ENCODE assay signal across 1 cellular context in genomic region chr18:48868468-48869466, GRCh38.
TF ChIP-seq lines count a peak whose summit lies in the region.

No MANE protein-coding gene starts in this region.

TF ChIP-seq in GM12878, 131 proteins besides CTCF, POLR2A, EP300 and RAD21 (continued from another document and continues in another):
- TF ChIP-seq RELB (IDR thresholded peaks at IDR 0.05; ENCODE audit: low read depth), result peak; percentile 82
- TF ChIP-seq NBN (IDR thresholded peaks at IDR 0.05), result peak; percentile 76
- TF ChIP-seq SIN3A (IDR thresholded peaks at IDR 0.05; ENCODE audit: low read depth, low read length), result no peak
- TF ChIP-seq ZNF274 (IDR thresholded peaks at IDR 0.05; ENCODE audit: insufficient read depth, insufficient read length), result no peak
- TF ChIP-seq IKZF2 (IDR thresholded peaks at IDR 0.05), result peak; percentile 71 to 85
- peak; percentile 81 for TF ChIP-seq SKIL (IDR thresholded peaks at IDR 0.05; ENCODE audit: low read depth, poor library complexity, severe bottlenecking)
- TF ChIP-seq BCL3 (IDR thresholded peaks at IDR 0.05; ENCODE audit: borderline replicate concordance, insufficient read depth, low read depth, low read length, poor library complexity, severe bottlenecking), result peak; percentile 63
- TF ChIP-seq SRF (IDR thresholded peaks at IDR 0.05; ENCODE audit: low read depth in 2 of 2, low read length in 2 of 2), result peak; percentile 85 to 88
- no peak for TF ChIP-seq HDAC6 (IDR thresholded peaks at IDR 0.05; ENCODE audit: unreplicated experiment)
- TF ChIP-seq HDAC2 (IDR thresholded peaks at IDR 0.05), result no peak
- TF ChIP-seq RUNX3 (IDR thresholded peaks at IDR 0.05; ENCODE audit: low read length), result peak; percentile 93
- no peak for TF ChIP-seq LARP7 (IDR thresholded peaks at IDR 0.05)
- TF ChIP-seq, protein P1, sequence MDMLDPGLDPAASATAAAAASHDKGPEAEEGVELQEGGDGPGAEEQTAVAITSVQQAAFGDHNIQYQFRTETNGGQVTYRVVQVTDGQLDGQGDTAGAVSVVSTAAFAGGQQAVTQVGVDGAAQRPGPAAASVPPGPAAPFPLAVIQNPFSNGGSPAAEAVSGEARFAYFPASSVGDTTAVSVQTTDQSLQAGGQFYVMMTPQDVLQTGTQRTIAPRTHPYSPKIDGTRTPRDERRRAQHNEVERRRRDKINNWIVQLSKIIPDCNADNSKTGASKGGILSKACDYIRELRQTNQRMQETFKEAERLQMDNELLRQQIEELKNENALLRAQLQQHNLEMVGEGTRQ (IDR thresholded peaks at IDR 0.05; ENCODE audit: borderline replicate concordance, low read depth, low read length), result no peak
- TF ChIP-seq, protein P2, sequence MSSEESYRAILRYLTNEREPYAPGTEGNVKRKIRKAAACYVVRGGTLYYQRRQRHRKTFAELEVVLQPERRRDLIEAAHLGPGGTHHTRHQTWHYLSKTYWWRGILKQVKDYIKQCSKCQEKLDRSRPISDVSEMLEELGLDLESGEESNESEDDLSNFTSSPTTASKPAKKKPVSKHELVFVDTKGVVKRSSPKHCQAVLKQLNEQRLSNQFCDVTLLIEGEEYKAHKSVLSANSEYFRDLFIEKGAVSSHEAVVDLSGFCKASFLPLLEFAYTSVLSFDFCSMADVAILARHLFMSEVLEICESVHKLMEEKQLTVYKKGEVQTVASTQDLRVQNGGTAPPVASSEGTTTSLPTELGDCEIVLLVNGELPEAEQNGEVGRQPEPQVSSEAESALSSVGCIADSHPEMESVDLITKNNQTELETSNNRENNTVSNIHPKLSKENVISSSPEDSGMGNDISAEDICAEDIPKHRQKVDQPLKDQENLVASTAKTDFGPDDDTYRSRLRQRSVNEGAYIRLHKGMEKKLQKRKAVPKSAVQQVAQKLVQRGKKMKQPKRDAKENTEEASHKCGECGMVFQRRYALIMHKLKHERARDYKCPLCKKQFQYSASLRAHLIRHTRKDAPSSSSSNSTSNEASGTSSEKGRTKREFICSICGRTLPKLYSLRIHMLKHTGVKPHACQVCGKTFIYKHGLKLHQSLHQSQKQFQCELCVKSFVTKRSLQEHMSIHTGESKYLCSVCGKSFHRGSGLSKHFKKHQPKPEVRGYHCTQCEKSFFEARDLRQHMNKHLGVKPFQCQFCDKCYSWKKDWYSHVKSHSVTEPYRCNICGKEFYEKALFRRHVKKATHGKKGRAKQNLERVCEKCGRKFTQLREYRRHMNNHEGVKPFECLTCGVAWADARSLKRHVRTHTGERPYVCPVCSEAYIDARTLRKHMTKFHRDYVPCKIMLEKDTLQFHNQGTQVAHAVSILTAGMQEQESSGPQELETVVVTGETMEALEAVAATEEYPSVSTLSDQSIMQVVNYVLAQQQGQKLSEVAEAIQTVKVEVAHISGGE (CRISPR knock-in tag; IDR thresholded peaks at IDR 0.05), result no peak
- TF ChIP-seq ELK1 (IDR thresholded peaks at IDR 0.05; ENCODE audit: low read depth, low read length), result peak; percentile 80
- peak; percentile 88 for TF ChIP-seq PAX5 (IDR thresholded peaks at IDR 0.05; ENCODE audit: borderline replicate concordance, low read depth, low read length)
- TF ChIP-seq CHD2 (IDR thresholded peaks at IDR 0.05; ENCODE audit: borderline replicate concordance, low read depth, low read length), result peak; percentile 37; the same call in 1 of the 2 replicates
- TF ChIP-seq, protein P3, sequence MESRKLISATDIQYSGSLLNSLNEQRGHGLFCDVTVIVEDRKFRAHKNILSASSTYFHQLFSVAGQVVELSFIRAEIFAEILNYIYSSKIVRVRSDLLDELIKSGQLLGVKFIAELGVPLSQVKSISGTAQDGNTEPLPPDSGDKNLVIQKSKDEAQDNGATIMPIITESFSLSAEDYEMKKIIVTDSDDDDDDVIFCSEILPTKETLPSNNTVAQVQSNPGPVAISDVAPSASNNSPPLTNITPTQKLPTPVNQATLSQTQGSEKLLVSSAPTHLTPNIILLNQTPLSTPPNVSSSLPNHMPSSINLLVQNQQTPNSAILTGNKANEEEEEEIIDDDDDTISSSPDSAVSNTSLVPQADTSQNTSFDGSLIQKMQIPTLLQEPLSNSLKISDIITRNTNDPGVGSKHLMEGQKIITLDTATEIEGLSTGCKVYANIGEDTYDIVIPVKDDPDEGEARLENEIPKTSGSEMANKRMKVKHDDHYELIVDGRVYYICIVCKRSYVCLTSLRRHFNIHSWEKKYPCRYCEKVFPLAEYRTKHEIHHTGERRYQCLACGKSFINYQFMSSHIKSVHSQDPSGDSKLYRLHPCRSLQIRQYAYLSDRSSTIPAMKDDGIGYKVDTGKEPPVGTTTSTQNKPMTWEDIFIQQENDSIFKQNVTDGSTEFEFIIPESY (IDR thresholded peaks at IDR 0.05), result no peak
- TF ChIP-seq FOS (IDR thresholded peaks at IDR 0.05; ENCODE audit: borderline replicate concordance, extremely low read depth, insufficient read length), result no peak
- TF ChIP-seq MXI1 (IDR thresholded peaks at IDR 0.05; ENCODE audit: low read depth, low read length), result peak; percentile 8
- TF ChIP-seq ESRRA (IDR thresholded peaks at IDR 0.05; ENCODE audit: low read length), result no peak
- peak; percentile 66; the same call in 1 of the 2 replicates for TF ChIP-seq MLLT1 (IDR thresholded peaks at IDR 0.05)
- peak; percentile 87 for TF ChIP-seq NFIC (IDR thresholded peaks at IDR 0.05; ENCODE audit: low read depth, low read length)
- TF ChIP-seq BCL11A (IDR thresholded peaks at IDR 0.05; ENCODE audit: low read depth, low read length), result peak; percentile 82
- TF ChIP-seq, protein P4, sequence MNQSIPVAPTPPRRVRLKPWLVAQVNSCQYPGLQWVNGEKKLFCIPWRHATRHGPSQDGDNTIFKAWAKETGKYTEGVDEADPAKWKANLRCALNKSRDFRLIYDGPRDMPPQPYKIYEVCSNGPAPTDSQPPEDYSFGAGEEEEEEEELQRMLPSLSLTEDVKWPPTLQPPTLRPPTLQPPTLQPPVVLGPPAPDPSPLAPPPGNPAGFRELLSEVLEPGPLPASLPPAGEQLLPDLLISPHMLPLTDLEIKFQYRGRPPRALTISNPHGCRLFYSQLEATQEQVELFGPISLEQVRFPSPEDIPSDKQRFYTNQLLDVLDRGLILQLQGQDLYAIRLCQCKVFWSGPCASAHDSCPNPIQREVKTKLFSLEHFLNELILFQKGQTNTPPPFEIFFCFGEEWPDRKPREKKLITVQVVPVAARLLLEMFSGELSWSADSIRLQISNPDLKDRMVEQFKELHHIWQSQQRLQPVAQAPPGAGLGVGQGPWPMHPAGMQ (IDR thresholded peaks at IDR 0.05; ENCODE audit: borderline replicate concordance), result no peak
- peak; percentile 63 for TF ChIP-seq MEF2B (IDR thresholded peaks at IDR 0.05; ENCODE audit: partially characterized antibody, poor library complexity, severe bottlenecking)
- 0 out of 2 replicates have a peak, but pooled peaks have one; percentile 79 for TF ChIP-seq CBX5 (IDR thresholded peaks at IDR 0.05; ENCODE audit: low read depth)
- TF ChIP-seq MYB (IDR thresholded peaks at IDR 0.05; ENCODE audit: borderline replicate concordance, low read depth, low read length), result no peak
- TF ChIP-seq STAT3 (IDR thresholded peaks at IDR 0.05; ENCODE audit: low read depth, low read length), result no peak
- TF ChIP-seq MEF2A (IDR thresholded peaks at IDR 0.05; ENCODE audit: insufficient read depth, low read depth, low read length), result peak; percentile 73; the same call in 1 of the 2 replicates
- TF ChIP-seq, protein P5, sequence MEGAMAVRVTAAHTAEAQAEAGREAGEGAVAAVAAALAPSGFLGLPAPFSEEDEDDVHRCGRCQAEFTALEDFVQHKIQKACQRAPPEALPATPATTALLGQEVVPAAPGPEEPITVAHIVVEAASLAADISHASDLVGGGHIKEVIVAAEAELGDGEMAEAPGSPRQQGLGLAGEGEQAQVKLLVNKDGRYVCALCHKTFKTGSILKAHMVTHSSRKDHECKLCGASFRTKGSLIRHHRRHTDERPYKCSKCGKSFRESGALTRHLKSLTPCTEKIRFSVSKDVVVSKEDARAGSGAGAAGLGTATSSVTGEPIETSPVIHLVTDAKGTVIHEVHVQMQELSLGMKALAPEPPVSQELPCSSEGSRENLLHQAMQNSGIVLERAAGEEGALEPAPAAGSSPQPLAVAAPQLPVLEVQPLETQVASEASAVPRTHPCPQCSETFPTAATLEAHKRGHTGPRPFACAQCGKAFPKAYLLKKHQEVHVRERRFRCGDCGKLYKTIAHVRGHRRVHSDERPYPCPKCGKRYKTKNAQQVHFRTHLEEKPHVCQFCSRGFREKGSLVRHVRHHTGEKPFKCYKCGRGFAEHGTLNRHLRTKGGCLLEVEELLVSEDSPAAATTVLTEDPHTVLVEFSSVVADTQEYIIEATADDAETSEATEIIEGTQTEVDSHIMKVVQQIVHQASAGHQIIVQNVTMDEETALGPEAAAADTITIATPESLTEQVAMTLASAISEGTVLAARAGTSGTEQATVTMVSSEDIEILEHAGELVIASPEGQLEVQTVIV (IDR thresholded peaks at IDR 0.05; ENCODE audit: borderline replicate concordance, partially characterized antibody), result no peak
- 0 out of 2 replicates have a peak, but pooled peaks have one; percentile 68 for TF ChIP-seq ASH2L (IDR thresholded peaks at IDR 0.05; ENCODE audit: borderline replicate concordance, low read depth)
- TF ChIP-seq, protein P6, sequence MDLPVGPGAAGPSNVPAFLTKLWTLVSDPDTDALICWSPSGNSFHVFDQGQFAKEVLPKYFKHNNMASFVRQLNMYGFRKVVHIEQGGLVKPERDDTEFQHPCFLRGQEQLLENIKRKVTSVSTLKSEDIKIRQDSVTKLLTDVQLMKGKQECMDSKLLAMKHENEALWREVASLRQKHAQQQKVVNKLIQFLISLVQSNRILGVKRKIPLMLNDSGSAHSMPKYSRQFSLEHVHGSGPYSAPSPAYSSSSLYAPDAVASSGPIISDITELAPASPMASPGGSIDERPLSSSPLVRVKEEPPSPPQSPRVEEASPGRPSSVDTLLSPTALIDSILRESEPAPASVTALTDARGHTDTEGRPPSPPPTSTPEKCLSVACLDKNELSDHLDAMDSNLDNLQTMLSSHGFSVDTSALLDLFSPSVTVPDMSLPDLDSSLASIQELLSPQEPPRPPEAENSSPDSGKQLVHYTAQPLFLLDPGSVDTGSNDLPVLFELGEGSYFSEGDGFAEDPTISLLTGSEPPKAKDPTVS (IDR thresholded peaks at IDR 0.05; ENCODE audit: low read depth, low read length), result no peak
- TF ChIP-seq CREM (IDR thresholded peaks at IDR 0.05; ENCODE audit: low read depth), result peak; percentile 74; the same call in 1 of the 2 replicates
- no peak; the same call in none of the 2 replicates for TF ChIP-seq FOXM1 (IDR thresholded peaks at IDR 0.05; ENCODE audit: low read depth, low read length)
